In the genomic region with DNA sequence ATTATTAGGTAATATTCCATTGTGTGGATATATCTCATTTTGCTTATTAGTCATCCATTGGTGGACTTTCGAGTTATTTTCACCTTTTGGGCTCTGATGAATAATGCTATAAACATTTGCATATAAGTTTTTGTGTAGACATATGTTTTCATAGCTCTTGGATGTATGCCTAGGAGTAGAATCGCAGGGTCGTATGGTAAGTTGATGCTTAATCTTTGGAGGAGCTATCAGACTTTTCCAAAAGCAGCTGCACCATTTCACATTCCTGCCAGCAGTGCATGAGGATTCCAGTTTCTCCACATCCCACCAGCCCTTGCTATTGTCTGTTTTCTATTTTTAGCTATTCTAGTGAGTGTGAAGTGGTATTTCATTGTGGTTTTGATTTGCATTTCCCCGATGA, we compare ENCODE assay signal across 13 cellular contexts.
DNase-seq lines count a peak whose midpoint lies in the region; ATAC-seq and TF ChIP-seq lines count a peak whose summit lies in the region.
"Had no signal": no experiment of that assay in that cellular context is flagged by ENCODE, and none has a peak within 500 bp of the region (broad histone marks: within the 10 kb centered on the region; RNA-seq: fewer than 3 reads in every experiment).

No MANE protein-coding gene starts in this region.

- CTCF ChIA-PET in HEK293 (lab: Yijun Ruan, JAX): interaction anchor here (0.6 to 1.1 kb wide), 2 partner anchors 10 to 242 kb away, joined by 3 to 5 read pairs; no protein-coding TSS in a partner anchor
- CTCF ChIA-PET in WTC11 (lab: Charles Lee): interaction anchor here (0.6 to 2.7 kb wide), 6 partner anchors 10 to 239 kb away, joined by 3 to 8 read pairs (median 3); no protein-coding TSS in a partner anchor
- CTCF ChIA-PET in activated CD8-positive, alpha-beta memory T cell treated with anti-CD3 and anti-CD28 coated beads, Interleukin-2, amount 10 ng/mL, durations not matched to agents 7 days and 5 days (lab: Charles Lee): interaction anchor here (1.4 kb wide), 1 partner anchor 14 kb away, joined by 3 read pairs; no protein-coding TSS in a partner anchor

- peaks cover 41% of the 10 kb centered on the region for H3K4me1 Mint-ChIP-seq in WTC11
- peaks cover 2% of the 10 kb centered on the region for H3K4me1 Mint-ChIP-seq in activated CD4-positive, alpha-beta T cell treated with anti-CD3 and anti-CD28 coated beads, Interleukin-2, amount 10 ng/mL, durations not matched to agents 24 days and 14 days
- no peaks in the 10 kb centered on the region for H3K4me1 Mint-ChIP-seq in activated CD8-positive, alpha-beta memory T cell treated with anti-CD3 and anti-CD28 coated beads, Interleukin-2, amount 10 ng/mL, durations not matched to agents 7 days and 5 days

- no peak for TF ChIP-seq CTCF in HEK293 (tag by site-specific recombination; IDR thresholded peaks at IDR 0.05)
- TF ChIP-seq CTCF in WTC11 (IDR thresholded peaks at IDR 0.05): no peak

- H3K9me3 ChIP-seq in HEK293 (ENCODE audit: control insufficient read depth, insufficient read depth, low read depth, low read length): no peaks in the 10 kb centered on the region
- H3K9me3 ChIP-seq: tibial artery had no signal

- POLR2A ChIA-PET in HEK293 (lab: Yijun Ruan, JAX) (no interaction called here), WTC11 (lab: Charles Lee) (no interaction called here)

- H3K4me3 ChIP-seq in HEK293 (ENCODE audit: low read depth, low read length) (no peak overlapping the region), skeletal muscle cell (ENCODE audit: low read depth, low read length) (no peak overlapping the region)
- H3K4me3 ChIP-seq: tibial artery had no signal

- no peaks in the 10 kb centered on the region for H3K27me3 Mint-ChIP-seq in WTC11 (ENCODE audit: low read depth)
- H3K27me3 Mint-ChIP-seq in activated CD4-positive, alpha-beta T cell treated with anti-CD3 and anti-CD28 coated beads, Interleukin-2, amount 10 ng/mL, durations not matched to agents 24 days and 14 days: no peaks in the 10 kb centered on the region
- H3K27me3 Mint-ChIP-seq in activated CD8-positive, alpha-beta memory T cell treated with anti-CD3 and anti-CD28 coated beads, Interleukin-2, amount 10 ng/mL, durations not matched to agents 7 days and 5 days: no peaks in the 10 kb centered on the region
- H3K27me3 Mint-ChIP-seq: activated naive CD4-positive, alpha-beta T cell treated with anti-CD3 and anti-CD28 coated beads, Interleukin-2, amount 50 U/mL, for 24 hours had no signal

- no peak for ATAC-seq in WTC11
- no peak for ATAC-seq in activated CD4-positive, CD25-positive, alpha-beta regulatory T cell treated with anti-CD3 and anti-CD28 coated beads, Interleukin-2, amount 50 U/mL, for 24 hours
- no peak for ATAC-seq in activated CD8-positive, alpha-beta memory T cell treated with anti-CD3 and anti-CD28 coated beads, Interleukin-2, amount 10 ng/mL, durations not matched to agents 7 days and 5 days

- H3K36me3 ChIP-seq in HEK293 (ENCODE audit: control insufficient read depth in 2 of 2, insufficient read depth in 1 of 2, low read length in 2 of 2): peaks cover 0 to 22% of the 10 kb centered on the region in 2 experiments; a peak in 1 of 3 replicates

- intact Hi-C loops in activated CD4-positive, alpha-beta T cell treated with anti-CD3 and anti-CD28 coated beads, Interleukin-2, amount 10 ng/mL, durations not matched to agents 24 days and 14 days (cut with micrococcal nuclease): no loop called here

- H3K36me3 Mint-ChIP-seq in WTC11: no peaks in the 10 kb centered on the region
- H3K36me3 Mint-ChIP-seq in activated CD4-positive, alpha-beta T cell treated with anti-CD3 and anti-CD28 coated beads, Interleukin-2, amount 10 ng/mL, durations not matched to agents 24 days and 14 days (ENCODE audit: low read depth): no peaks in the 10 kb centered on the region
- H3K36me3 Mint-ChIP-seq in activated CD8-positive, alpha-beta memory T cell treated with anti-CD3 and anti-CD28 coated beads, Interleukin-2, amount 10 ng/mL, durations not matched to agents 7 days and 5 days: no peaks in the 10 kb centered on the region
- H3K36me3 Mint-ChIP-seq: activated naive CD4-positive, alpha-beta T cell treated with anti-CD3 and anti-CD28 coated beads, Interleukin-2, amount 50 U/mL, for 24 hours had no signal

- no peak for DNase-seq in WTC11 (ENCODE audit: low spot score)
- DNase-seq in fibroblast of the conjunctiva (ENCODE audit: low read depth): peak; percentile 4
- DNase-seq in skeletal muscle cell (ENCODE audit: low read depth): peak; percentile 17
- no peak for DNase-seq in activated CD4-positive, alpha-beta T cell treated with anti-CD3 and anti-CD28 coated beads, Interleukin-2, amount 10 ng/mL, durations not matched to agents 24 days and 14 days
- no peak for DNase-seq in activated CD8-positive, alpha-beta memory T cell treated with anti-CD3 and anti-CD28 coated beads, Interleukin-2, amount 10 ng/mL, durations not matched to agents 7 days and 5 days
- DNase-seq: cortex of kidney, glutamatergic neuron, T1000, tibial artery had no signal

- H3K4me1 ChIP-seq in HEK293 (ENCODE audit: control insufficient read depth, insufficient read depth, low read length): no peaks in the 10 kb centered on the region

- no peak overlapping the region for H3K27ac ChIP-seq in HEK293 (ENCODE audit: extremely low read depth, low read depth, low read length)
- H3K27ac ChIP-seq: HL-60, tibial artery had no signal

- no peak overlapping the region for H3K4me3 Mint-ChIP-seq in WTC11
- no peak overlapping the region for H3K4me3 Mint-ChIP-seq in activated CD4-positive, alpha-beta T cell treated with anti-CD3 and anti-CD28 coated beads, Interleukin-2, amount 10 ng/mL, durations not matched to agents 24 days and 14 days
- H3K4me3 Mint-ChIP-seq in activated CD8-positive, alpha-beta memory T cell treated with anti-CD3 and anti-CD28 coated beads, Interleukin-2, amount 10 ng/mL, durations not matched to agents 7 days and 5 days: no peak overlapping the region
- H3K4me3 Mint-ChIP-seq: activated naive CD4-positive, alpha-beta T cell treated with anti-CD3 and anti-CD28 coated beads, Interleukin-2, amount 50 U/mL, for 24 hours had no signal

- 0 out of 2 replicates have a peak overlapping the region, but pooled peaks have one; percentile 2 for H3K27ac Mint-ChIP-seq in WTC11
- H3K27ac Mint-ChIP-seq in activated CD4-positive, alpha-beta T cell treated with anti-CD3 and anti-CD28 coated beads, Interleukin-2, amount 10 ng/mL, durations not matched to agents 24 days and 14 days: no peak overlapping the region
- no peak overlapping the region for H3K27ac Mint-ChIP-seq in activated CD8-positive, alpha-beta memory T cell treated with anti-CD3 and anti-CD28 coated beads, Interleukin-2, amount 10 ng/mL, durations not matched to agents 7 days and 5 days
- H3K27ac Mint-ChIP-seq: activated naive CD4-positive, alpha-beta T cell treated with anti-CD3 and anti-CD28 coated beads, Interleukin-2, amount 50 U/mL, for 24 hours had no signal

- H3K9me3 Mint-ChIP-seq in WTC11: no peaks in the 10 kb centered on the region
- H3K9me3 Mint-ChIP-seq in activated CD4-positive, alpha-beta T cell treated with anti-CD3 and anti-CD28 coated beads, Interleukin-2, amount 10 ng/mL, durations not matched to agents 24 days and 14 days: no peaks in the 10 kb centered on the region
- no peaks in the 10 kb centered on the region for H3K9me3 Mint-ChIP-seq in activated CD8-positive, alpha-beta memory T cell treated with anti-CD3 and anti-CD28 coated beads, Interleukin-2, amount 10 ng/mL, durations not matched to agents 7 days and 5 days (ENCODE audit: low read depth)
- H3K9me3 Mint-ChIP-seq: activated naive CD4-positive, alpha-beta T cell treated with anti-CD3 and anti-CD28 coated beads, Interleukin-2, amount 50 U/mL, for 24 hours had no signal

TF ChIP-seq in HEK293, 187 proteins besides CTCF, POLR2A, EP300 and RAD21:
- TF ChIP-seq, protein P1, sequence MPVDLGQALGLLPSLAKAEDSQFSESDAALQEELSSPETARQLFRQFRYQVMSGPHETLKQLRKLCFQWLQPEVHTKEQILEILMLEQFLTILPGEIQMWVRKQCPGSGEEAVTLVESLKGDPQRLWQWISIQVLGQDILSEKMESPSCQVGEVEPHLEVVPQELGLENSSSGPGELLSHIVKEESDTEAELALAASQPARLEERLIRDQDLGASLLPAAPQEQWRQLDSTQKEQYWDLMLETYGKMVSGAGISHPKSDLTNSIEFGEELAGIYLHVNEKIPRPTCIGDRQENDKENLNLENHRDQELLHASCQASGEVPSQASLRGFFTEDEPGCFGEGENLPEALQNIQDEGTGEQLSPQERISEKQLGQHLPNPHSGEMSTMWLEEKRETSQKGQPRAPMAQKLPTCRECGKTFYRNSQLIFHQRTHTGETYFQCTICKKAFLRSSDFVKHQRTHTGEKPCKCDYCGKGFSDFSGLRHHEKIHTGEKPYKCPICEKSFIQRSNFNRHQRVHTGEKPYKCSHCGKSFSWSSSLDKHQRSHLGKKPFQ (tag by site-specific recombination; IDR thresholded peaks at IDR 0.05): 0 out of 2 replicates have a peak, but pooled peaks have one; percentile 13
- TF ChIP-seq ZNF138 (tag by site-specific recombination; IDR thresholded peaks at IDR 0.05; ENCODE audit: borderline replicate concordance) (no peak), ZNF785 (tag by site-specific recombination; IDR thresholded peaks at IDR 0.05) (no peak)

TF ChIP-seq in WTC11, 78 proteins besides CTCF, POLR2A, EP300 and RAD21 (continues in another document):
- TF ChIP-seq ZNF138 (CRISPR knock-in tag; conservative IDR thresholded peaks at IDR 0.05) (no peak), JUN (CRISPR knock-in tag; IDR thresholded peaks at IDR 0.05) (no peak)
- TF ChIP-seq, protein P2, sequence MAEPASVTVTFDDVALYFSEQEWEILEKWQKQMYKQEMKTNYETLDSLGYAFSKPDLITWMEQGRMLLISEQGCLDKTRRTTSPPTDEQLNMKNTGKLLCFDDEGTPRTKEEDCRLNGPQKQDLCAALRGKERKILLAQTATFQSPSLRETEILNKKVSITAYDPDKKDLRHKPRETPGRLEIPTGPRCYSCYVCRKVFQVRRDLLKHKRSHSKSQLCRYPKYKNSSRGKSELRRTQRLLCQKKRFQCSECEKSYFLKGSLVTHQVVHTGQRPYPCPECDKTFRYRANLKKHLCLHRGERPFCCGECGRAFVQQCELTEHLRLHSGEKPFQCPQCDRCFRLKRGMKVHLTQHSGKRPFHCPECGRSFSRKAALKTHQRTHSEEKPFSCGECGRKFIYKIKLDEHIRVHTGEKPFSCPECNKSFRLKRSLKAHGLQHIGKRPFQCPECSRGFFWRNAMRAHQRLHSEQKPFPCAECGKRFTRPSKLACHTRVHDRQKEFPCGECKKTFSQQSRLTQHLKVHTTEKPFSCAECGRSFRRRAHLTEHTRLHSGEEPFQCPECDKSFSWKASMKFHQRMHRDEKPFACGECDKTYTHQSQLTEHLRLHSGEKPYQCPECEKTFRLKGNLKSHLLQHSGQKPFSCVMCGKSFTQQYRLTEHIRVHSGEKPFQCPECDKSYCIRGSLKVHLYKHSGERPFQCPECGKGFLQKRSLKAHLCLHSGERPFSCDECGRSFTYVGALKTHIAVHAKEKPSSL (CRISPR knock-in tag; conservative IDR thresholded peaks at IDR 0.05): no peak

Comparison
In these comparisons a context has a peak if more than half of its experiments do, and no peak if none do; other contexts are left out.
1. DNase-seq: peak in fibroblast of the conjunctiva (single experiment) and skeletal muscle cell (single experiment); none in WTC11 (single experiment), activated CD4-positive, alpha-beta T cell treated with anti-CD3 and anti-CD28 coated beads, Interleukin-2, amount 10 ng/mL, durations not matched to agents 24 days and 14 days (single experiment) and activated CD8-positive, alpha-beta memory T cell treated with anti-CD3 and anti-CD28 coated beads, Interleukin-2, amount 10 ng/mL, durations not matched to agents 7 days and 5 days (single experiment).